Comparison of ENCODE assay signal across 8 cellular contexts in genomic region chr11:125063429-125064043, GRCh38. TPM values are rescaled to one million over a fixed set of nuclear protein-coding genes. Genes with fewer than 3 reads are reported as not detected.
DNase-seq lines count a peak whose midpoint lies in the region; ATAC-seq and TF ChIP-seq lines count a peak whose summit lies in the region.

No MANE protein-coding gene starts in this region.

- peak overlapping the region; percentile 33 to 81 (median 68) for H3K4me3 ChIP-seq in heart right ventricle

- H3K27me3 ChIP-seq in heart right ventricle: peaks cover 0 to 47% (median 37%) of the 10 kb centered on the region in 7 donors

- H3K4me3 Mint-ChIP-seq in activated CD4-positive, alpha-beta T cell treated with anti-CD3 and anti-CD28 coated beads for 36 hours: peak overlapping the region; percentile 43
- H3K4me3 Mint-ChIP-seq in activated CD4-positive, alpha-beta memory T cell treated with anti-CD3 and anti-CD28 coated beads, Interleukin-2, amount 10 ng/mL, durations not matched to agents 7 days and 5 days: peak overlapping the region; percentile 83

- H3K36me3 Mint-ChIP-seq in activated CD4-positive, alpha-beta T cell treated with anti-CD3 and anti-CD28 coated beads for 36 hours (ENCODE audit: low read depth): no peaks in the 10 kb centered on the region
- H3K36me3 Mint-ChIP-seq in activated CD4-positive, alpha-beta memory T cell treated with anti-CD3 and anti-CD28 coated beads, Interleukin-2, amount 10 ng/mL, durations not matched to agents 7 days and 5 days (ENCODE audit: low read depth): no peaks in the 10 kb centered on the region

- no peaks in the 10 kb centered on the region for H3K9me3 Mint-ChIP-seq in activated CD4-positive, alpha-beta T cell treated with anti-CD3 and anti-CD28 coated beads for 36 hours (ENCODE audit: low read depth)
- H3K9me3 Mint-ChIP-seq in activated CD4-positive, alpha-beta memory T cell treated with anti-CD3 and anti-CD28 coated beads, Interleukin-2, amount 10 ng/mL, durations not matched to agents 7 days and 5 days: no peaks in the 10 kb centered on the region

- CTCF ChIA-PET in activated CD4-positive, alpha-beta T cell treated with anti-CD3 and anti-CD28 coated beads for 36 hours (lab: Charles Lee): interaction anchor here (0.7 to 1.2 kb wide), 3 partner anchors 78 to 193 kb away, joined by 3 to 5 read pairs (median 3); no protein-coding TSS in a partner anchor
- CTCF ChIA-PET in activated CD4-positive, alpha-beta memory T cell treated with anti-CD3 and anti-CD28 coated beads, Interleukin-2, amount 10 ng/mL, durations not matched to agents 7 days and 5 days (lab: Charles Lee): interaction anchor here (2.1 kb wide), 1 partner anchor 187 kb away, joined by 5 read pairs; no protein-coding TSS in a partner anchor

- ATAC-seq in activated CD4-positive, alpha-beta T cell treated with anti-CD3 and anti-CD28 coated beads for 36 hours: peak; percentile 21
- ATAC-seq in HG02870 (IDR thresholded peaks at IDR 0.05; ENCODE audit: unreplicated experiment) (peak; percentile 18), heart right ventricle (peak in 5 of 8 donors; percentile 7 to 40 (median 24))

- H3K27me3 Mint-ChIP-seq in activated CD4-positive, alpha-beta T cell treated with anti-CD3 and anti-CD28 coated beads for 36 hours: peaks cover 39% of the 10 kb centered on the region
- H3K27me3 Mint-ChIP-seq in activated CD4-positive, alpha-beta memory T cell treated with anti-CD3 and anti-CD28 coated beads, Interleukin-2, amount 10 ng/mL, durations not matched to agents 7 days and 5 days: peaks cover 48% of the 10 kb centered on the region

- H3K9me3 ChIP-seq in heart right ventricle: no peaks in the 10 kb centered on the region

- no peaks in the 10 kb centered on the region for H3K36me3 ChIP-seq in heart right ventricle

- no peak for DNase-seq in activated CD4-positive, alpha-beta T cell treated with anti-CD3 and anti-CD28 coated beads for 36 hours
- no peak for DNase-seq in activated CD4-positive, alpha-beta T cell treated with anti-CD3 and anti-CD28 coated beads for 48 hours
- no peak for DNase-seq in activated CD4-positive, alpha-beta memory T cell treated with anti-CD3 and anti-CD28 coated beads, Interleukin-2, amount 10 ng/mL, durations not matched to agents 7 days and 5 days
- DNase-seq in heart right ventricle (no peak), retina (peak; percentile 49), NCI-H774 (lab: John Stamatoyannopoulos, UW) (no peak), NAMALWA (ENCODE audit: low spot score) (no peak)

- POLR2A ChIA-PET in activated CD4-positive, alpha-beta T cell treated with anti-CD3 and anti-CD28 coated beads for 36 hours (lab: Charles Lee): interaction anchor here (0.7 kb wide), 1 partner anchor 42 kb away, joined by 3 read pairs; no protein-coding TSS in a partner anchor
- POLR2A ChIA-PET in activated CD4-positive, alpha-beta memory T cell treated with anti-CD3 and anti-CD28 coated beads, Interleukin-2, amount 10 ng/mL, durations not matched to agents 7 days and 5 days (lab: Charles Lee): no interaction called here

- peaks cover 13% of the 10 kb centered on the region for H3K4me1 Mint-ChIP-seq in activated CD4-positive, alpha-beta T cell treated with anti-CD3 and anti-CD28 coated beads for 36 hours
- H3K4me1 Mint-ChIP-seq in activated CD4-positive, alpha-beta memory T cell treated with anti-CD3 and anti-CD28 coated beads, Interleukin-2, amount 10 ng/mL, durations not matched to agents 7 days and 5 days: peaks cover 16% of the 10 kb centered on the region

- intact Hi-C loops in activated CD4-positive, alpha-beta T cell treated with anti-CD3 and anti-CD28 coated beads for 36 hours (cut with DNase I, micrococcal nuclease): no loop called here
- intact Hi-C loops in heart right ventricle (cut with DNase I): no loop called here

- no peak for TF ChIP-seq CTCF in heart right ventricle (IDR thresholded peaks at IDR 0.05)

- H3K27ac Mint-ChIP-seq in activated CD4-positive, alpha-beta T cell treated with anti-CD3 and anti-CD28 coated beads for 36 hours: no peak overlapping the region
- no peak overlapping the region for H3K27ac Mint-ChIP-seq in activated CD4-positive, alpha-beta memory T cell treated with anti-CD3 and anti-CD28 coated beads, Interleukin-2, amount 10 ng/mL, durations not matched to agents 7 days and 5 days

- H3K27ac ChIP-seq in heart right ventricle: peak overlapping the region in 7 of 10 donors; percentile 3 to 89 (median 57)

- 4% methylated on average over 36 to 38 of the region's 38 CpGs for WGBS in heart right ventricle, 2 donors

- H3K4me1 ChIP-seq in heart right ventricle: peaks cover 0 to 29% (median 9%) of the 10 kb centered on the region in 9 donors

RNA-seq across cellular contexts. Expression of gene SLC37A2, which starts 0.4 kb away (rescaled TPM):
- under 1 TPM; 0.41 to 0.76 TPM for total RNA-seq in activated CD4-positive, alpha-beta T cell treated with anti-CD3 and anti-CD28 coated beads for 36 hours
- 1 to 10 TPM; 2.2 to 2.6 TPM for total RNA-seq in activated CD4-positive, alpha-beta memory T cell treated with anti-CD3 and anti-CD28 coated beads, Interleukin-2, amount 10 ng/mL, durations not matched to agents 7 days and 5 days
- total RNA-seq in heart right ventricle: 10 to 100 TPM in 1 of 10 donors, 1 to 10 TPM in 7, under 1 TPM in 2; 0.74 to 10.5 (median 1.7) TPM
- under 1 TPM; 0.74 to 0.88 TPM for polyA plus RNA-seq in heart right ventricle

RNA-seq across cellular contexts. Expression of gene TMEM218, which starts 47.9 kb away (rescaled TPM):
- total RNA-seq in activated CD4-positive, alpha-beta T cell treated with anti-CD3 and anti-CD28 coated beads for 36 hours: 10 to 100 TPM; 11.3 TPM
- total RNA-seq in activated CD4-positive, alpha-beta memory T cell treated with anti-CD3 and anti-CD28 coated beads, Interleukin-2, amount 10 ng/mL, durations not matched to agents 7 days and 5 days: 10 to 100 TPM; 13.7 to 15.6 TPM
- 1 to 10 TPM; 4.5 to 7.8 (median 6.7) TPM for total RNA-seq in heart right ventricle
- 10 to 100 TPM in 1 of 2 donors, 1 to 10 TPM in 1; 7.6 to 17.1 TPM for polyA plus RNA-seq in heart right ventricle
